Comparison of ENCODE assay signal across 1 cellular context in genomic region chr14:35384386-35385041, GRCh38.
TF ChIP-seq lines count a peak whose summit lies in the region.

No MANE protein-coding gene starts in this region.

TF ChIP-seq in HepG2, 621 proteins besides CTCF, POLR2A, EP300 and RAD21 (continued from another document and continues in another):
- TF ChIP-seq ZNF513 (CRISPR knock-in tag; conservative IDR thresholded peaks at IDR 0.05), result 0 out of 2 replicates have a peak, but pooled peaks have one; percentile 44
- no peak for TF ChIP-seq ZNF282 (IDR thresholded peaks at IDR 0.05; ENCODE audit: partially characterized antibody)
- TF ChIP-seq NAIF1 (CRISPR knock-in tag; IDR thresholded peaks at IDR 0.05; ENCODE audit: borderline replicate concordance), result no peak
- TF ChIP-seq ZNF484 (CRISPR knock-in tag; IDR thresholded peaks at IDR 0.05; ENCODE audit: borderline replicate concordance, low read depth), result no peak
- no peak for TF ChIP-seq PHB2 (IDR thresholded peaks at IDR 0.05; ENCODE audit: partially characterized antibody)
- no peak for TF ChIP-seq ZSCAN29 (CRISPR knock-in tag; conservative IDR thresholded peaks at IDR 0.05)
- no peak; a peak in 1 of 4 replicates for TF ChIP-seq NR2F1 (CRISPR knock-in tag; IDR thresholded peaks at IDR 0.05)
- TF ChIP-seq ATF6 (CRISPR knock-in tag; conservative IDR thresholded peaks at IDR 0.05), result no peak
- no peak for TF ChIP-seq ZBTB7A (CRISPR knock-in tag; IDR thresholded peaks at IDR 0.05)
- no peak for TF ChIP-seq ZNF329 (CRISPR knock-in tag; IDR thresholded peaks at IDR 0.05; ENCODE audit: low read depth)
- TF ChIP-seq E2F1 (CRISPR knock-in tag; IDR thresholded peaks at IDR 0.05), result no peak; the same call in 1 of the 2 replicates
- TF ChIP-seq HOMEZ (CRISPR knock-in tag; IDR thresholded peaks at IDR 0.05; ENCODE audit: low read depth), result peak; percentile 65; the same call in 1 of the 2 replicates
- TF ChIP-seq ZNF337 (CRISPR knock-in tag; IDR thresholded peaks at IDR 0.05; ENCODE audit: borderline replicate concordance, low read depth), result no peak
- TF ChIP-seq GATAD1 (CRISPR knock-in tag; IDR thresholded peaks at IDR 0.05), result no peak
- no peak for TF ChIP-seq FOXO1 (CRISPR knock-in tag; IDR thresholded peaks at IDR 0.05)
- TF ChIP-seq ZFP90 (CRISPR knock-in tag; IDR thresholded peaks at IDR 0.05; ENCODE audit: borderline replicate concordance), result peak; percentile 8
- TF ChIP-seq SMARCC2 (IDR thresholded peaks at IDR 0.05), result no peak
- 0 out of 2 replicates have a peak, but pooled peaks have one; percentile 10 for TF ChIP-seq POLR2AphosphoS5 (IDR thresholded peaks at IDR 0.05; ENCODE audit: low read depth, low read length)
- no peak for TF ChIP-seq MTF2 (CRISPR knock-in tag; IDR thresholded peaks at IDR 0.05; ENCODE audit: borderline replicate concordance)
- no peak for TF ChIP-seq HNRNPK (IDR thresholded peaks at IDR 0.05; ENCODE audit: low read depth, low read length, poor library complexity, severe bottlenecking)
- TF ChIP-seq IRF9 (CRISPR knock-in tag; IDR thresholded peaks at IDR 0.05; ENCODE audit: borderline replicate concordance), result no peak
- TF ChIP-seq MAF1 (CRISPR knock-in tag; IDR thresholded peaks at IDR 0.05; ENCODE audit: borderline replicate concordance), result no peak
- no peak for TF ChIP-seq KLF6 (CRISPR knock-in tag; IDR thresholded peaks at IDR 0.05)
- no peak for TF ChIP-seq HNRNPUL1 (IDR thresholded peaks at IDR 0.05; ENCODE audit: low read depth, low read length)
- TF ChIP-seq NR0B2 (CRISPR knock-in tag; IDR thresholded peaks at IDR 0.05), result no peak
- TF ChIP-seq ZFP91 (CRISPR knock-in tag; IDR thresholded peaks at IDR 0.05; ENCODE audit: borderline replicate concordance), result no peak
- TF ChIP-seq ZNF879 (CRISPR knock-in tag; IDR thresholded peaks at IDR 0.05), result no peak
- no peak for TF ChIP-seq TAF15 (IDR thresholded peaks at IDR 0.05; ENCODE audit: low read depth, low read length, poor library complexity, severe bottlenecking)
- peak; percentile 6; the same call in 1 of the 2 replicates for TF ChIP-seq ZNF331 (CRISPR knock-in tag; IDR thresholded peaks at IDR 0.05)
- TF ChIP-seq FOXP4 (CRISPR knock-in tag; IDR thresholded peaks at IDR 0.05), result no peak
- TF ChIP-seq ARID4A (CRISPR knock-in tag; IDR thresholded peaks at IDR 0.05; ENCODE audit: borderline replicate concordance), result no peak
- TF ChIP-seq PBX3 (CRISPR knock-in tag; IDR thresholded peaks at IDR 0.05; ENCODE audit: borderline replicate concordance), result no peak
- peak; percentile 73; the same call in 1 of the 2 replicates for TF ChIP-seq ZNF232 (CRISPR knock-in tag; IDR thresholded peaks at IDR 0.05; ENCODE audit: borderline replicate concordance)
- peak; percentile 80; the same call in 1 of the 2 replicates for TF ChIP-seq GATAD2A (CRISPR knock-in tag; IDR thresholded peaks at IDR 0.05)
- TF ChIP-seq MAFG (CRISPR knock-in tag; IDR thresholded peaks at IDR 0.05), result no peak
- 0 out of 2 replicates have a peak, but pooled peaks have one; percentile 69 for TF ChIP-seq ZNF576 (CRISPR knock-in tag; IDR thresholded peaks at IDR 0.05)
- no peak for TF ChIP-seq ZBTB10 (CRISPR knock-in tag; IDR thresholded peaks at IDR 0.05; ENCODE audit: borderline replicate concordance)
- peak; percentile 52; the same call in 1 of the 2 replicates for TF ChIP-seq ZNF619 (CRISPR knock-in tag; IDR thresholded peaks at IDR 0.05)
- TF ChIP-seq NFIB (CRISPR knock-in tag; IDR thresholded peaks at IDR 0.05; ENCODE audit: borderline replicate concordance), result no peak
